ENCODE assay signal across 18 cellular contexts in the genomic region with DNA sequence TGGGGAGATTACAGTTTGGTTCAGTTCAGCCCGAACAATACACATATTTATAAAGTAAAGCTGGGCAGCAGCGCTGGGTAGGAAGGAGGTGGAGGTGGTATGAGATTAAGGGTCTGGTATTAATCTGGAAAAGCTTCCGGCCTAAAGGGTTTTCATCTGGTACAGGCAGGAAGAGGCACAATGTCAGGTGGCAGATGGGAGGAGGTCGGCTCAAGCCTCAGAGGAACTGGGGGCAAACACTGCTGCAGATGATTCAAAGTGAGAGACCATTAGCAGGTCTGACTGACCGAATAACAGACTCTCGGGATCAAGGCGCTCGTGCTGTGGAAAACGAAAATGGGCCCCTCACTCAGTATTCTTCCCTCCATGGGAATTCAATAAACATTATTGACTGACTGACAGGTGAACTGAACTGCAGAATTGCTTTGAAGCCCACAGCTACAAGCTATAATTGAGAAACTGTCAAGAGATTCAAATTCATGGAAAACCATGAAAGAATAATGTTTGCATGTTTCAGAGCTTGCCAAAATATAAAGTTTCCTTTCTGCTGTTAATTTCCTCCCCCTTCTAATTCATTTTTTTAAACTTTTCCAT.
"Had no signal": no experiment of that assay in that cellular context is flagged by ENCODE, and none has a peak within 500 bp of the region (broad histone marks: within the 10 kb centered on the region; RNA-seq: fewer than 3 reads in every experiment).

No MANE protein-coding gene starts in this region.

- H3K4me3 ChIP-seq: body of pancreas, dorsolateral prefrontal cortex, lower lobe of right lung, thoracic aorta, upper lobe of left lung had no signal

- H3K27me3 ChIP-seq: body of pancreas, dorsolateral prefrontal cortex, upper lobe of left lung had no signal

- H3K36me3 ChIP-seq: lower lobe of right lung, thoracic aorta, upper lobe of left lung had no signal

- H3K4me1 Mint-ChIP-seq: stimulated activated naive B cell treated with anti-CD40 and anti-IgM and Interleukin-4, amounts not matched to agents 10 μg/mL and 1 μg/mL and 100 μg/mL, for 72 hours had no signal

- H3K4me3 Mint-ChIP-seq: activated naive CD8-positive, alpha-beta T cell; activated T-helper 1 cell treated with anti-CD3 and anti-CD28 coated beads, Interleukin-12 subunit alpha, Interleukin-12 subunit beta, Interleukin-2, Interleukin-4 antibody, amounts not matched to agents 30 ng/mL and 10 ng/mL and 1 ng/mL, durations not matched to agents 14 hours and 24 hours and 36 hours; natural killer cell treated with Interleukin-12 subunit alpha and Interleukin-12 subunit beta and Interleukin-15 and Interleukin-18, amount 100 ng/mL, for 72 hours; stimulated activated naive B cell treated with anti-CD40 and anti-IgM and Interleukin-4, amounts not matched to agents 10 μg/mL and 1 μg/mL and 100 μg/mL, for 72 hours had no signal

- DNase-seq: activated CD4-positive, alpha-beta T cell treated with anti-CD3 and anti-CD28 coated beads, Interleukin-2, amount 50 U/mL, for 48 hours; activated gamma-delta T cell treated with Interleukin-2 at 50 U/mL for 16 hours; amniotic stem cell; body of pancreas; caudate nucleus; dorsolateral prefrontal cortex; foreskin fibroblast; lower lobe of right lung; nucleus accumbens; stimulated activated naive B cell treated with anti-CD40 and anti-IgM and Interleukin-4, amounts not matched to agents 10 μg/mL and 1 μg/mL and 100 μg/mL, for 72 hours; T-helper 2 cell; upper lobe of left lung had no signal

- ATAC-seq: body of pancreas; lower lobe of right lung; natural killer cell treated with Interleukin-12 subunit alpha and Interleukin-12 subunit beta and Interleukin-15 and Interleukin-18, amount 100 ng/mL, for 72 hours; stimulated activated naive B cell treated with anti-CD40 and anti-IgM and Interleukin-4, amounts not matched to agents 10 μg/mL and 1 μg/mL and 100 μg/mL, for 72 hours had no signal

- H3K27ac ChIP-seq: body of pancreas, dorsolateral prefrontal cortex, epithelial cell of prostate, lower lobe of right lung, thoracic aorta, upper lobe of left lung, VCaP had no signal

- H3K36me3 Mint-ChIP-seq: activated naive CD8-positive, alpha-beta T cell; natural killer cell treated with Interleukin-12 subunit alpha and Interleukin-12 subunit beta and Interleukin-15 and Interleukin-18, amount 100 ng/mL, for 72 hours; stimulated activated naive B cell treated with anti-CD40 and anti-IgM and Interleukin-4, amounts not matched to agents 10 μg/mL and 1 μg/mL and 100 μg/mL, for 72 hours had no signal

- H3K9me3 Mint-ChIP-seq: activated T-helper 1 cell treated with anti-CD3 and anti-CD28 coated beads, Interleukin-12 subunit alpha, Interleukin-12 subunit beta, Interleukin-2, Interleukin-4 antibody, amounts not matched to agents 30 ng/mL and 10 ng/mL and 1 ng/mL, durations not matched to agents 14 hours and 24 hours and 36 hours; stimulated activated naive B cell treated with anti-CD40 and anti-IgM and Interleukin-4, amounts not matched to agents 10 μg/mL and 1 μg/mL and 100 μg/mL, for 72 hours had no signal

- H3K4me1 ChIP-seq: lower lobe of right lung, upper lobe of left lung had no signal

- H3K27ac Mint-ChIP-seq: activated naive CD8-positive, alpha-beta T cell; activated T-helper 1 cell treated with anti-CD3 and anti-CD28 coated beads, Interleukin-12 subunit alpha, Interleukin-12 subunit beta, Interleukin-2, Interleukin-4 antibody, amounts not matched to agents 30 ng/mL and 10 ng/mL and 1 ng/mL, durations not matched to agents 14 hours and 24 hours and 36 hours; natural killer cell treated with Interleukin-12 subunit alpha and Interleukin-12 subunit beta and Interleukin-15 and Interleukin-18, amount 100 ng/mL, for 72 hours; stimulated activated naive B cell treated with anti-CD40 and anti-IgM and Interleukin-4, amounts not matched to agents 10 μg/mL and 1 μg/mL and 100 μg/mL, for 72 hours had no signal

- H3K9me3 ChIP-seq: body of pancreas, lower lobe of right lung, thoracic aorta, upper lobe of left lung had no signal
